ENCODE assay signal across 21 cellular contexts in the genomic region with DNA sequence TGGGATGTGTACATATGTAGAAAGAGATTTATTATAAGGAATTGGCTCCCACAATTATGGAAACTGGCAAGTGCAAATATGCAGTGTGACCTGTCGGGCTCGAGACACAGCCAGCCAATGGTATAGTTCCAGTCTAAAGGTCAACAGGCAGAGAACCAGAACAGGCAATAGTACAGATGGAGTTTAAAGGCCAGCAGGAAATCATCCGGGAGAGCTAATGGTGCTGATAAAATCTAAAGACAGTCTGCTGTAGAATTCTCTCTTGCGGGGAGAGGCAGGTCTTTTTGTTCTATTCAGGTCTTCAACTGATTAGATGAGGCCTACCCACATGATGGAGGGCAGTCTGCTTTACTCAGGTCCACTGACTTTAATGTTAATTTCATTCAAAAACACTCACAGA. TPM values are rescaled to one million over a fixed set of nuclear protein-coding genes. Genes with fewer than 3 reads are reported as not detected.
"Had no signal": no experiment of that assay in that cellular context is flagged by ENCODE, and none has a peak within 500 bp of the region (broad histone marks: within the 10 kb centered on the region; RNA-seq: fewer than 3 reads in every experiment).

No MANE protein-coding gene starts in this region.

- DNase-seq: activated CD4-positive, alpha-beta T cell treated with anti-CD3 and anti-CD28 coated beads for 36 hours; activated CD4-positive, alpha-beta T cell treated with anti-CD3 and anti-CD28 coated beads, Interleukin-2, amount 50 U/mL, for 4 hours; activated CD4-positive, CD25-positive, alpha-beta regulatory T cell; activated naive CD4-positive, alpha-beta T cell; activated T-cell treated with anti-CD3 and anti-CD28 coated beads for 4 hours; activated T-cell treated with anti-CD3 and anti-CD28 coated beads, Interleukin-2, amount 50 U/mL, for 72 hours; adrenal gland; aorta; body of pancreas; cerebellar nuclear complex; dorsolateral prefrontal cortex; effector memory CD4-positive, alpha-beta T cell; islet precursor cell; midbrain; natural killer cell; stimulated activated CD4-positive, alpha-beta T cell treated with anti-CD3 and anti-CD28 coated beads, Interleukin-2, amount 100 ng/mL, for 48 hours; uterus had no signal

- H3K9me3 ChIP-seq: adrenal gland, body of pancreas, thoracic aorta, uterus had no signal

- H3K4me1 ChIP-seq: adrenal gland, body of pancreas, right atrium auricular region, uterus had no signal

- H3K36me3 ChIP-seq: adrenal gland, right atrium auricular region, thoracic aorta, uterus had no signal

- H3K4me3 ChIP-seq: adrenal gland, body of pancreas, coronary artery, dorsolateral prefrontal cortex, right atrium auricular region, thoracic aorta, uterus had no signal

- H3K27me3 ChIP-seq: adrenal gland, body of pancreas, dorsolateral prefrontal cortex, right atrium auricular region, uterus had no signal

- H3K27ac ChIP-seq: adrenal gland, body of pancreas, coronary artery, dorsolateral prefrontal cortex, right atrium auricular region, thoracic aorta, uterus had no signal

- ATAC-seq: activated CD4-positive, alpha-beta T cell treated with anti-CD3 and anti-CD28 coated beads for 36 hours; activated T-cell treated with anti-CD3 and anti-CD28 coated beads, Interleukin-2, amount 50 U/mL, for 72 hours; body of pancreas; natural killer cell had no signal

RNA-seq across cellular contexts. Expression of a gene that starts 21.8 kb away (rescaled TPM):
- total RNA-seq: pulmonary artery endothelial cell had no signal
